Comparison of ENCODE assay signal across 8 cellular contexts in the genomic region with DNA sequence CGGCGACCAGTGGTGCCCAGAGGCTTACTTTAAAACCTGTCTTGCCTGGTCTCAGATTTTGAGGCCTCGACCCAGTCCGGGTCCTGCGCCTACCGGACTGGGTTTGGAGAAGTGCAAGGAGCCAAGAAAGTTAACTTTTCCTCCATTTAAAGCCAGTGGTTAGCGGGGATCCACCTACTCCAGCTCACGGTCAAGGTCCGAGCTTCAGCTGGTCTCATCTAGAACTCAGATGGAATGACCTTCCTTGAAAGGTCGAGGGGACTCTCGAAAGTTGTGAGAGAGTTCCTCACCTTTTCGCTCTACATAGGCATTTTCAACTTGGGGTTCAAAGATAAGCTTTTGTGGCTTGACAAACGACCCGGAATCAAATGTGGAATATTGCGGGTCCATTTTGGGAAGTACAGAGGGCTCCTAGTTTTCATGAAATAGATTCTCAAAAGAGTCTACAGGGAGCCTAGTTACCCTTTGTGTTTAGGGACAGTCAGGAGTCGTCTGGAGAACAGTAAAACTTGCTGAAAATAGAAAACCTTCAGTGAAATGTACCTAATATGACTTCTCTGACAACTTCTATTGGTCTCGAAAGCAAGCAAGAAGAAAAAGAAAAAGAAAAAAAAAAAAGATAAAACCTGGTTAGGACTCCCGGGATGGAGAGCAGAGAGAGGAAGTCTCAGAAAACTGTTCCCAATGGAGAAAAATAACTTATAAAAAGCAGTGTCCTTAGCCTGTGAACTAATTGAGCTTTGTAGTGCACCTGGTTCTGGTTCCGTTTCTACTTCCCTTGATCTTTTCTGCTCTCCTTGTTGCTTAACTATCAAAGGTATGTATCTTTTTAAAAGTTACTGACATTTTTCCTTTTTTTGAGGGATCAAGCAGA. TPM values are rescaled to one million over a fixed set of nuclear protein-coding genes. Genes with fewer than 3 reads are reported as not detected.
DNase-seq lines count a peak whose midpoint lies in the region; ATAC-seq lines count a peak whose summit lies in the region.

No MANE protein-coding gene starts in this region.

- no peak overlapping the region for H3K27ac Mint-ChIP-seq in activated naive CD8-positive, alpha-beta T cell treated with anti-CD3 and anti-CD28 coated beads, Interleukin-2, amount 50 U/mL, for 24 hours
- peak overlapping the region in 1 of 6 donors; percentile 71 for H3K27ac Mint-ChIP-seq in immature natural killer cell
- H3K27ac Mint-ChIP-seq in stimulated activated effector memory CD8-positive, alpha-beta T cell treated with anti-CD3 and anti-CD28 coated beads, Interleukin-12 subunit alpha, Interleukin-12 subunit beta, amount 100 ng/mL, for 72 hours = peak overlapping the region; percentile 56

- DNase-seq in activated T-cell treated with anti-CD3 and anti-CD28 coated beads, Interleukin-2, amount 50 U/mL, for 4 hours = no peak
- DNase-seq in activated T-cell treated with anti-CD3 and anti-CD28 coated beads for 4 hours (no peak), immature natural killer cell (no peak), ureter (ENCODE audit: low spot score) (no peak)
- no peak for DNase-seq in activated naive CD8-positive, alpha-beta T cell treated with anti-CD3 and anti-CD28 coated beads, Interleukin-2, amount 50 U/mL, for 24 hours
- DNase-seq in stimulated activated effector memory CD8-positive, alpha-beta T cell treated with anti-CD3 and anti-CD28 coated beads, Interleukin-12 subunit alpha, Interleukin-12 subunit beta, amount 100 ng/mL, for 72 hours (ENCODE audit: low spot score in 2 of 2) = no peak
- DNase-seq in stimulated activated CD4-positive, alpha-beta T cell treated with anti-CD3 and anti-CD28 coated beads, Interleukin-1b, Interleukin-23, amount 100 ng/mL, for 48 hours = no peak

- ATAC-seq in activated T-cell treated with anti-CD3 and anti-CD28 coated beads, Interleukin-2, amount 50 U/mL, for 4 hours = no peak
- ATAC-seq in activated naive CD8-positive, alpha-beta T cell treated with anti-CD3 and anti-CD28 coated beads, Interleukin-2, amount 50 U/mL, for 24 hours = no peak
- no peak for ATAC-seq in stimulated activated effector memory CD8-positive, alpha-beta T cell treated with anti-CD3 and anti-CD28 coated beads, Interleukin-12 subunit alpha, Interleukin-12 subunit beta, amount 100 ng/mL, for 72 hours
- no peak for ATAC-seq in HG03520 (IDR thresholded peaks at IDR 0.05; ENCODE audit: unreplicated experiment)

- H3K4me3 Mint-ChIP-seq in activated T-cell treated with anti-CD3 and anti-CD28 coated beads, Interleukin-2, amount 50 U/mL, for 4 hours = peak overlapping the region; percentile 89
- peak overlapping the region; percentile 87 for H3K4me3 Mint-ChIP-seq in activated naive CD8-positive, alpha-beta T cell treated with anti-CD3 and anti-CD28 coated beads, Interleukin-2, amount 50 U/mL, for 24 hours
- H3K4me3 Mint-ChIP-seq in immature natural killer cell = peak overlapping the region; percentile 90 to 94 (median 92)
- peak overlapping the region; percentile 95 for H3K4me3 Mint-ChIP-seq in stimulated activated effector memory CD8-positive, alpha-beta T cell treated with anti-CD3 and anti-CD28 coated beads, Interleukin-12 subunit alpha, Interleukin-12 subunit beta, amount 100 ng/mL, for 72 hours

- H3K4me1 Mint-ChIP-seq in activated T-cell treated with anti-CD3 and anti-CD28 coated beads, Interleukin-2, amount 50 U/mL, for 4 hours (ENCODE audit: low read depth) = peaks cover 18% of the 10 kb centered on the region
- H3K4me1 Mint-ChIP-seq in activated naive CD8-positive, alpha-beta T cell treated with anti-CD3 and anti-CD28 coated beads, Interleukin-2, amount 50 U/mL, for 24 hours = peaks cover 23% of the 10 kb centered on the region
- H3K4me1 Mint-ChIP-seq in immature natural killer cell = peaks cover 15 to 21% of the 10 kb centered on the region in 2 donors
- H3K4me1 Mint-ChIP-seq in stimulated activated effector memory CD8-positive, alpha-beta T cell treated with anti-CD3 and anti-CD28 coated beads, Interleukin-12 subunit alpha, Interleukin-12 subunit beta, amount 100 ng/mL, for 72 hours = peaks cover 19% of the 10 kb centered on the region

- no peaks in the 10 kb centered on the region for H3K9me3 Mint-ChIP-seq in activated T-cell treated with anti-CD3 and anti-CD28 coated beads, Interleukin-2, amount 50 U/mL, for 4 hours
- no peaks in the 10 kb centered on the region for H3K9me3 Mint-ChIP-seq in activated naive CD8-positive, alpha-beta T cell treated with anti-CD3 and anti-CD28 coated beads, Interleukin-2, amount 50 U/mL, for 24 hours
- H3K9me3 Mint-ChIP-seq in immature natural killer cell = no peaks in the 10 kb centered on the region
- no peaks in the 10 kb centered on the region for H3K9me3 Mint-ChIP-seq in stimulated activated effector memory CD8-positive, alpha-beta T cell treated with anti-CD3 and anti-CD28 coated beads, Interleukin-12 subunit alpha, Interleukin-12 subunit beta, amount 100 ng/mL, for 72 hours

- H3K27me3 Mint-ChIP-seq in activated T-cell treated with anti-CD3 and anti-CD28 coated beads, Interleukin-2, amount 50 U/mL, for 4 hours (ENCODE audit: low read depth) = peaks cover 6% of the 10 kb centered on the region
- H3K27me3 Mint-ChIP-seq in activated naive CD8-positive, alpha-beta T cell treated with anti-CD3 and anti-CD28 coated beads, Interleukin-2, amount 50 U/mL, for 24 hours = peaks cover 9% of the 10 kb centered on the region
- peaks cover 12 to 24% (median 13%) of the 10 kb centered on the region in 3 donors for H3K27me3 Mint-ChIP-seq in immature natural killer cell (ENCODE audit: low read depth in 3 of 3)

- no peaks in the 10 kb centered on the region for H3K36me3 Mint-ChIP-seq in activated T-cell treated with anti-CD3 and anti-CD28 coated beads, Interleukin-2, amount 50 U/mL, for 4 hours (ENCODE audit: insufficient read depth)
- H3K36me3 Mint-ChIP-seq in activated naive CD8-positive, alpha-beta T cell treated with anti-CD3 and anti-CD28 coated beads, Interleukin-2, amount 50 U/mL, for 24 hours (ENCODE audit: low read depth) = no peaks in the 10 kb centered on the region
- no peaks in the 10 kb centered on the region for H3K36me3 Mint-ChIP-seq in immature natural killer cell
- H3K36me3 Mint-ChIP-seq in stimulated activated effector memory CD8-positive, alpha-beta T cell treated with anti-CD3 and anti-CD28 coated beads, Interleukin-12 subunit alpha, Interleukin-12 subunit beta, amount 100 ng/mL, for 72 hours = no peaks in the 10 kb centered on the region

RNA-seq across cellular contexts. Expression of gene KCNMB4, which starts 1.4 kb away (rescaled TPM):
- under 1 TPM; 0.05 to 0.38 (median 0.34) TPM for total RNA-seq in activated T-cell treated with anti-CD3 and anti-CD28 coated beads, Interleukin-2, amount 50 U/mL, for 4 hours
- under 1 TPM; 0.13 to 0.70 (median 0.22) TPM for polyA plus RNA-seq in immature natural killer cell
- total RNA-seq in ureter = 0.44 TPM
